In the genomic region with DNA sequence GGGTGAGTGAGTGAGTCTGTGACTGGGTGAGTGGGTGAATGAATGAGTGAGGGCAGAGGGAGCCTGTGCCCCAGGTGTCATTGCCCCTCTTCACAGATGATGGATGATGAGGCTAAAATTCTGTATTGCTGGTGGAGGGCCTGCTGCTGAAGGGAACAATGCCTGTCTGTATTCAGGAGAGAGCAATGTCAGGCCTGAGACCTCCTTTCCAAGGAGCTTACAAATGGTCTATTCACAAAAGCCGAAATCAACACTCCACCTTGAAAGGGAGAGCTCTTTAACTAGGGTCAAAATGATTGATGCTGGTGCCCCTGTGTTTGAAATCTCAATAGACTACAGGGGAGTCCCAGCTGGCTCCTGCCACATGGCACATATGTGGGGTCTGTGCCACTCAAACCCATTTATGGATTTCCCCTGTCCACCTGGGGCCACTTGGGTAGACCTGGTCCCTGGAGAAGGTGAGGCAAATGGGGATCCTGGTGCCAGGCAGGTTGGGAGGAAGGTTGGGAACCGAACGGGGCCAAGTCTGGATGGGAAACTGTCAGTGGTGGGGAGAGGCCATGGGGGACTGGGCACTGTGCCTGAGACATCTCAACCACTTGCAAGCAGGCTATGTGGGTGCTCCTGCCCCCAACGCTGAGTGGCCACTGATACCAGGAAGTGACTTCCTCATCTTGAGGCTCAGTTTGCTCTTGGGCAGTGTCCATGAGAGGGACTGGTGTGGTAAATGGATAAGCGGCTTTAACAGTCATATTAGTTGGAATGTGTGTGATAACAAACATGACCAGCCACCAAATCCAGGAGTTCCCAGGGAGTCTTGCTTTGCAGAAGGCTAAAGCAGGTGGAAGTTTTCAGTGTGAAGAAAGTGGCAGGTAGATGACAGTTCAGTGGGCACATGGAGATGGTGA, we compare ENCODE assay signal across 22 cellular contexts.
DNase-seq lines count a peak whose midpoint lies in the region; ATAC-seq and TF ChIP-seq lines count a peak whose summit lies in the region.
"Had no signal": no experiment of that assay in that cellular context is flagged by ENCODE, and none has a peak within 500 bp of the region (broad histone marks: within the 10 kb centered on the region; RNA-seq: fewer than 3 reads in every experiment).

No MANE protein-coding gene starts in this region.

- no peaks in the 10 kb centered on the region for H3K36me3 ChIP-seq in right atrium auricular region
- no peaks in the 10 kb centered on the region for H3K36me3 ChIP-seq in HAP-1 (replicated peaks)
- H3K36me3 ChIP-seq: ascending aorta, colonic mucosa, tibial artery had no signal

- no peak for ATAC-seq in left ventricle myocardium superior
- no peak for ATAC-seq in GM21529 (IDR thresholded peaks at IDR 0.05; ENCODE audit: unreplicated experiment)
- ATAC-seq in GM19324 (IDR thresholded peaks at IDR 0.05; ENCODE audit: low FRiP score, unreplicated experiment) = no peak
- no peak for ATAC-seq in GM21619 (IDR thresholded peaks at IDR 0.05; ENCODE audit: unreplicated experiment)
- ATAC-seq: K562, Panc1 had no signal

- TF ChIP-seq CTCF in right atrium auricular region (IDR thresholded peaks at IDR 0.05) = no peak
- TF ChIP-seq CTCF in foreskin fibroblast (IDR thresholded peaks at IDR 0.05; ENCODE audit: low read depth, low read length) = no peak

- DNase-seq in left ventricle myocardium superior (peak; percentile 6), right atrium auricular region (ENCODE audit: low spot score) (no peak), SK-MEL-5 (ENCODE audit: low read depth, low spot score) (peak; percentile 67), foreskin fibroblast (peak; percentile 14 to 21), HAP-1 (ENCODE audit: low spot score in 2 of 2) (no peak)
- DNase-seq: ACHN; activated CD4-positive, alpha-beta T cell treated with anti-CD3 and anti-CD28 coated beads, Interleukin-2, amount 50 U/mL, for 1 hour; activated naive CD4-positive, alpha-beta T cell; CD4-positive, alpha-beta memory T cell; colonic mucosa; DMS79; HCEC 1CT; NCI-H1048; stimulated activated naive CD4-positive, alpha-beta T cell; tibial artery had no signal

- no peaks in the 10 kb centered on the region for H3K27me3 ChIP-seq in right atrium auricular region
- H3K27me3 ChIP-seq in HAP-1 (ENCODE audit: low read depth) = no peaks in the 10 kb centered on the region
- H3K27me3 ChIP-seq: ascending aorta, colonic mucosa had no signal

- H3K4me3 ChIP-seq in right atrium auricular region (no peak overlapping the region), foreskin fibroblast (ENCODE audit: low read depth in 1 of 2, low read length in 2 of 2) (no peak overlapping the region), HAP-1 (no peak overlapping the region)
- H3K4me3 ChIP-seq: ascending aorta, colonic mucosa, K562, tibial artery had no signal

- no peaks in the 10 kb centered on the region for H3K4me1 ChIP-seq in right atrium auricular region
- no peaks in the 10 kb centered on the region for H3K4me1 ChIP-seq in HAP-1
- H3K4me1 ChIP-seq: ascending aorta, colonic mucosa, tibial artery had no signal

- no peaks in the 10 kb centered on the region for H3K9me3 ChIP-seq in right atrium auricular region
- H3K9me3 ChIP-seq in HAP-1 = no peaks in the 10 kb centered on the region
- H3K9me3 ChIP-seq: ascending aorta, colonic mucosa, tibial artery had no signal

- in situ Hi-C loops in SK-MEL-5 (cut with HindIII; ENCODE audit: low pct_unique_long_range_greater_than_20kb, low sequenced_read_pairs) (no loop called here), HAP-1 (cut with MboI; ENCODE audit: low sequenced_read_pairs) (no loop called here)

- no peak overlapping the region for H3K27ac ChIP-seq in right atrium auricular region
- H3K27ac ChIP-seq: ascending aorta, colonic mucosa, HL-60, tibial artery had no signal

- intact Hi-C loops in left ventricle myocardium superior (cut with micrococcal nuclease) = no loop called here

Comparison
In these comparisons a context has a peak if more than half of its experiments do, and no peak if none do; other contexts are left out.
1. DNase-seq: peak in left ventricle myocardium superior (single experiment), SK-MEL-5 (single experiment) and foreskin fibroblast (2 of 2); none in right atrium auricular region (single experiment) and HAP-1 (0 of 2).